ENCODE assay signal across 10 cellular contexts in the genomic region with DNA sequence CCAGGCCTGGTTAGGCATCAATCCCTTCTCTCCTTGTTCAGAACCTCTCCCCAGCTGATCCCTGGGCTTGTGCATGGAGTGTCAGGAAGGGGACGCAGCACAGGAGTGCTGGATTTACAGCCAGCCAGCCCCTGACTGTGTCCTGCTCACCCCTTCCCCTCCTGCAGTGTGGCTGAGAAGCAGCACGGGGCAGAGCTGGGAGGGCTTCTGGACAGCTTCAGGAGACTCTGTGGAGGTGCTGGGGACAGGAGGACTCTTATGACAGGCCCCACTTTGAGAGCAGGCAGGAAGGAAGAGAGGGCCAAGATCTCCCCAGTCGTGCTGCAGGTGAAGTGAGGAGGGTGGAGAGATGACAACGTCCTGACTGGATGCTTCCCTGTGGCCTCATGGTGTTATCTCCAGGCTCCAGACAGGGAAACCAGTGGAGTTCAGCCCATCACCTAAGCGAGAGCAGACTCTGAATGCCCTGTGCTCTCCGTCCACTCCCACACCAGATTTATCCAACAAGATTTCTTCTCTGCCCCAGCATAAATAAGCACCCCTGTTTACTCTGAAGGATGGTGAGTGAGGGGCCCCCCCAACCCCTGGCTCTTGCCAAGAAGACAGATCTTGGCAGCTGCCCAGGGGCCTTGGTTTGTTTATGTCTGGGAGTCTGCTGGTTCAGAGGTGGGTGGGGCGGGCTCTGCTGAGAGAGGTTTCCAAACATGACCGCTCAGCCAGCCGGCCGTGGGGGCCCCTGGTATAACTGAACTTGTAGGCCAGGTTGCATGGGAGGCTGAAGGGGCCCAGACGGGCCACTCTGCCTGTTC. TPM values are rescaled to one million over a fixed set of nuclear protein-coding genes. Genes with fewer than 3 reads are reported as not detected.
DNase-seq lines count a peak whose midpoint lies in the region; TF ChIP-seq lines count a peak whose summit lies in the region.
"Had no signal": no experiment of that assay in that cellular context is flagged by ENCODE, and none has a peak within 500 bp of the region (broad histone marks: within the 10 kb centered on the region; RNA-seq: fewer than 3 reads in every experiment).

No MANE protein-coding gene starts in this region.

- no peak for TF ChIP-seq POLR2A in vagina (IDR thresholded peaks at IDR 0.05)

- H3K4me1 ChIP-seq in ectodermal cell (ENCODE audit: control insufficient read depth, insufficient read depth, low read length) (peaks cover 17% of the 10 kb centered on the region), vagina (peaks cover 25% of the 10 kb centered on the region)

- WGBS in ectodermal cell, 2 experiments = 84 to 87% methylated on average over 11 of the region's 11 CpGs

- no peaks in the 10 kb centered on the region for H3K36me3 ChIP-seq in ectodermal cell (ENCODE audit: control insufficient read depth, insufficient read depth, low read length)
- H3K36me3 ChIP-seq in vagina = no peaks in the 10 kb centered on the region

- DNase-seq in T-helper 1 cell (no peak), mucosa of gallbladder (ENCODE audit: low spot score) (peak; percentile 52), vagina (ENCODE audit: extremely low spot score in 2 of 2) (no peak), NCI-H187 treated with DMSO at 0.1 percent for 48 hours (lab: John Stamatoyannopoulos, UW) (no peak), NCI-H226 (no peak), NCI-H446 treated with DMSO at 0.1 percent for 48 hours (lab: John Stamatoyannopoulos, UW) (no peak)
- DNase-seq: ACHN had no signal

- no peaks in the 10 kb centered on the region for H3K9me3 ChIP-seq in ectodermal cell (ENCODE audit: control insufficient read depth, low read length)
- H3K9me3 ChIP-seq in vagina = no peaks in the 10 kb centered on the region

- TF ChIP-seq CTCF in vagina (IDR thresholded peaks at IDR 0.05) = no peak

- H3K4me3 Mint-ChIP-seq in T-helper 1 cell treated with Interleukin-12 subunit alpha and Interleukin-12 subunit beta and Interleukin-4 antibody, amounts not matched to agents 30 μg/mL and 1 μg/mL, for 36 hours = no peak overlapping the region
- H3K4me3 Mint-ChIP-seq: activated naive CD4-positive, alpha-beta T cell treated with anti-CD3 and anti-CD28 coated beads, Interleukin-2, amount 50 U/mL, for 24 hours had no signal

- H3K9me3 Mint-ChIP-seq in T-helper 1 cell treated with Interleukin-12 subunit alpha and Interleukin-12 subunit beta and Interleukin-4 antibody, amounts not matched to agents 30 μg/mL and 1 μg/mL, for 36 hours = no peaks in the 10 kb centered on the region
- H3K9me3 Mint-ChIP-seq: activated naive CD4-positive, alpha-beta T cell treated with anti-CD3 and anti-CD28 coated beads, Interleukin-2, amount 50 U/mL, for 24 hours had no signal

- intact Hi-C loops in vagina (cut with DNase I) = no loop called here

- peak overlapping the region; percentile 18 for H3K27ac Mint-ChIP-seq in T-helper 1 cell treated with Interleukin-12 subunit alpha and Interleukin-12 subunit beta and Interleukin-4 antibody, amounts not matched to agents 30 μg/mL and 1 μg/mL, for 36 hours
- H3K27ac Mint-ChIP-seq: activated naive CD4-positive, alpha-beta T cell treated with anti-CD3 and anti-CD28 coated beads, Interleukin-2, amount 50 U/mL, for 24 hours had no signal

- H3K27me3 ChIP-seq in ectodermal cell (ENCODE audit: control insufficient read depth, insufficient read depth, low read length, poor library complexity, severe bottlenecking) (no peaks in the 10 kb centered on the region), vagina (no peaks in the 10 kb centered on the region)

- peaks cover 26% of the 10 kb centered on the region for H3K4me1 Mint-ChIP-seq in T-helper 1 cell treated with Interleukin-12 subunit alpha and Interleukin-12 subunit beta and Interleukin-4 antibody, amounts not matched to agents 30 μg/mL and 1 μg/mL, for 36 hours (ENCODE audit: low read depth)
- H3K4me1 Mint-ChIP-seq: activated naive CD4-positive, alpha-beta T cell treated with anti-CD3 and anti-CD28 coated beads, Interleukin-2, amount 50 U/mL, for 24 hours had no signal

- no peak overlapping the region for H3K4me3 ChIP-seq in ectodermal cell (ENCODE audit: insufficient read depth, low read depth, low read length)
- H3K4me3 ChIP-seq in vagina = no peak overlapping the region

- no peaks in the 10 kb centered on the region for H3K36me3 Mint-ChIP-seq in T-helper 1 cell treated with Interleukin-12 subunit alpha and Interleukin-12 subunit beta and Interleukin-4 antibody, amounts not matched to agents 30 μg/mL and 1 μg/mL, for 36 hours (ENCODE audit: low read depth)
- H3K36me3 Mint-ChIP-seq: activated naive CD4-positive, alpha-beta T cell treated with anti-CD3 and anti-CD28 coated beads, Interleukin-2, amount 50 U/mL, for 24 hours had no signal

- no peaks in the 10 kb centered on the region for H3K27me3 Mint-ChIP-seq in T-helper 1 cell treated with Interleukin-12 subunit alpha and Interleukin-12 subunit beta and Interleukin-4 antibody, amounts not matched to agents 30 μg/mL and 1 μg/mL, for 36 hours (ENCODE audit: low read depth)
- H3K27me3 Mint-ChIP-seq: activated naive CD4-positive, alpha-beta T cell treated with anti-CD3 and anti-CD28 coated beads, Interleukin-2, amount 50 U/mL, for 24 hours had no signal

- H3K27ac ChIP-seq in ectodermal cell (ENCODE audit: insufficient read depth, low read depth, low read length, poor library complexity, severe bottlenecking) (peak overlapping the region; percentile 50), vagina (peak overlapping the region; percentile 7)

RNA-seq across cellular contexts. Expression of a gene that starts 21.3 kb away (rescaled TPM):
- 12.9 TPM for polyA plus RNA-seq in ectodermal cell (2013, experiment 1 of 4)
- 13.4 TPM for polyA plus RNA-seq in ectodermal cell (2013, experiment 2 of 4)
- polyA plus RNA-seq in ectodermal cell (2013, experiment 3 of 4) = 7.5 TPM
- polyA plus RNA-seq in ectodermal cell (2013, experiment 4 of 4) = 9.7 TPM
- total RNA-seq in mucosa of gallbladder = 2.8 TPM
- 4.9 TPM for total RNA-seq in vagina

RNA-seq across cellular contexts. Expression of a gene that starts 37.5 kb away (rescaled TPM):
- 13.5 TPM for polyA plus RNA-seq in ectodermal cell (2013, experiment 1 of 4)
- polyA plus RNA-seq in ectodermal cell (2013, experiment 2 of 4) = 16.0 TPM
- polyA plus RNA-seq in ectodermal cell (2013, experiment 3 of 4) = 9.6 TPM
- 10.4 TPM for polyA plus RNA-seq in ectodermal cell (2013, experiment 4 of 4)
- 12.4 TPM for total RNA-seq in mucosa of gallbladder
- total RNA-seq in vagina = 12.0 TPM
